8 cellular contexts compared by ENCODE assay signal in genomic region chr19:37902668-37903067, GRCh38. TPM values are rescaled to one million over a fixed set of nuclear protein-coding genes. Genes with fewer than 3 reads are reported as not detected.
DNase-seq lines count a peak whose midpoint lies in the region; ATAC-seq, FAIRE-seq and TF ChIP-seq lines count a peak whose summit lies in the region.

No MANE protein-coding gene starts in this region.

- CTCF ChIA-PET in WTC11 (lab: Charles Lee) = interaction anchor here (0.5 to 6.6 kb wide), 80 partner anchors 10 to 485 kb away, joined by 3 to 75 read pairs (median 4); partner anchors contain the start of genes GGN, KCNK6, PPP1R14A and ZNF607

- H3K79me2 ChIP-seq in keratinocyte (ENCODE audit: control insufficient read depth, insufficient read depth, low read length) = peaks cover 6% of the 10 kb centered on the region

- FAIRE-seq in bronchial epithelial cell (lab: Jason Lieb, UNC) = no peak
- peak; percentile 76 for FAIRE-seq in keratinocyte (lab: Jason Lieb, UNC)

- peaks cover 4% of the 10 kb centered on the region for H3K4me1 ChIP-seq in keratinocyte (ENCODE audit: control insufficient read depth, extremely low read depth, insufficient read depth, low read length)

- dilution Hi-C loops in keratinocyte (cut with MboI; ENCODE audit: extremely low pct_ligation_motif_present, low sequenced_read_pairs) = no loop called here

- no peaks in the 10 kb centered on the region for H3K9me3 Mint-ChIP-seq in WTC11

- no peak overlapping the region for H3K4me3 Mint-ChIP-seq in WTC11

- H3K4me2 ChIP-seq in keratinocyte (ENCODE audit: control insufficient read depth, extremely low read depth, insufficient read depth, low read depth, low read length) = no peak overlapping the region

- H2AFZ ChIP-seq in keratinocyte (ENCODE audit: control insufficient read depth, low read length) = no peak overlapping the region

- H3K9me3 ChIP-seq in keratinocyte (ENCODE audit: control insufficient read depth, low read depth, low read length) = no peaks in the 10 kb centered on the region

- H3K4me1 Mint-ChIP-seq in WTC11 = peaks cover 12% of the 10 kb centered on the region

- peak; percentile 85 for TF ChIP-seq CTCF in WTC11 (IDR thresholded peaks at IDR 0.05)
- peak; percentile 92 for TF ChIP-seq CTCF in bronchial epithelial cell (IDR thresholded peaks at IDR 0.05; ENCODE audit: insufficient read depth, low read length, severe bottlenecking)
- peak; percentile 80 to 91 (median 80) for TF ChIP-seq CTCF in keratinocyte (optimal IDR thresholded peaks at IDR 0.05 in 1 of 3, IDR thresholded peaks at IDR 0.05 in 1 of 3, conservative IDR thresholded peaks at IDR 0.05 in 1 of 3; ENCODE audit: extremely low read depth in 1 of 3, insufficient read depth in 2 of 3, low read length in 3 of 3)

- ATAC-seq in WTC11 (peak; percentile 23), HG02981 (IDR thresholded peaks at IDR 0.05; ENCODE audit: unreplicated experiment) (no peak)

- no peaks in the 10 kb centered on the region for H4K20me1 ChIP-seq in keratinocyte (ENCODE audit: control insufficient read depth, extremely low read depth, insufficient read depth, low read length)

- H3K9me1 ChIP-seq in keratinocyte (ENCODE audit: control insufficient read depth, extremely low read depth, insufficient read depth, low read length) = no peaks in the 10 kb centered on the region

- no peaks in the 10 kb centered on the region for H3K36me3 Mint-ChIP-seq in WTC11

- H3K27me3 ChIP-seq in bronchial epithelial cell (ENCODE audit: control insufficient read depth, insufficient read depth, low read length) (no peaks in the 10 kb centered on the region), keratinocyte (ENCODE audit: control insufficient read depth, extremely low read depth, insufficient read depth, low read length) (no peaks in the 10 kb centered on the region)

- POLR2A ChIA-PET in WTC11 (lab: Charles Lee) = interaction anchor here (0.6 to 1.6 kb wide), 5 partner anchors 102 to 418 kb away, joined by 3 to 12 read pairs (median 5); no protein-coding TSS in a partner anchor

- no peak overlapping the region for H3K27ac ChIP-seq in keratinocyte (ENCODE audit: control insufficient read depth, insufficient read depth, low read length)

- H3K27me3 Mint-ChIP-seq in WTC11 (ENCODE audit: low read depth) = no peaks in the 10 kb centered on the region; the same call in 1 of the 2 replicates

- H3K36me3 ChIP-seq in bronchial epithelial cell (ENCODE audit: control insufficient read depth, insufficient read depth, low read length) = no peaks in the 10 kb centered on the region
- no peaks in the 10 kb centered on the region for H3K36me3 ChIP-seq in keratinocyte (ENCODE audit: control insufficient read depth in 2 of 2, extremely low read depth in 1 of 2, insufficient read depth in 2 of 2, low read length in 2 of 2)

- no peak overlapping the region for H3K9ac ChIP-seq in keratinocyte (ENCODE audit: control insufficient read depth, extremely low read depth, insufficient read depth, low read length)

- DNase-seq in C1 segment of cervical spinal cord (lab: John Stamatoyannopoulos, UW) (peak in 12 of 14 donors; percentile 5 to 68 (median 38)), GOT3 (lab: John Stamatoyannopoulos, UW) (peak; percentile 10), NCI-H2227 (lab: John Stamatoyannopoulos, UW; ENCODE audit: unreplicated experiment) (peak; percentile 99), WTC11 (ENCODE audit: low spot score) (peak; percentile 89), bronchial epithelial cell (ENCODE audit: low read depth) (peak; percentile 58), keratinocyte (ENCODE audit: low read depth, low spot score) (peak; percentile 36)
- peak; percentile 79 for DNase-seq in stimulated activated CD4-positive, alpha-beta T cell treated with anti-CD3 and anti-CD28 coated beads, Interleukin-1b, Interleukin-23, amount 100 ng/mL, for 48 hours

- no peak overlapping the region for H3K27ac Mint-ChIP-seq in WTC11

- H3K4me3 ChIP-seq in bronchial epithelial cell (ENCODE audit: low read depth, low read length) = no peak overlapping the region
- no peak overlapping the region for H3K4me3 ChIP-seq in keratinocyte (ENCODE audit: control insufficient read depth in 2 of 3, extremely low read depth in 1 of 3, insufficient read depth in 2 of 3, low read depth in 1 of 3, low read length in 3 of 3)

TF ChIP-seq in WTC11, 78 proteins besides CTCF, POLR2A, EP300 and RAD21 (continues in another document):
- TF ChIP-seq ATF6 (CRISPR knock-in tag; IDR thresholded peaks at IDR 0.05) (no peak), ESRRA (CRISPR knock-in tag; IDR thresholded peaks at IDR 0.05; ENCODE audit: borderline replicate concordance) (no peak), RORB (CRISPR knock-in tag; IDR thresholded peaks at IDR 0.05) (no peak), E2F5 (CRISPR knock-in tag; IDR thresholded peaks at IDR 0.05) (no peak), EMX1 (CRISPR knock-in tag; IDR thresholded peaks at IDR 0.05) (no peak), ZNF232 (CRISPR knock-in tag; IDR thresholded peaks at IDR 0.05) (no peak), TCF7 (CRISPR knock-in tag; IDR thresholded peaks at IDR 0.05; ENCODE audit: low read depth) (no peak), ARID4B (CRISPR knock-in tag; IDR thresholded peaks at IDR 0.05; ENCODE audit: borderline replicate concordance) (no peak)

RNA-seq across cellular contexts. Expression of gene WDR87, which starts 3.7 kb away (rescaled TPM):
- not detected in 3 replicates for total RNA-seq in WTC11 (2021)
- not detected in 2 replicates for total RNA-seq in bronchial epithelial cell
- not detected in 3 replicates for polyA plus RNA-seq in keratinocyte
- polyA plus RNA-seq in keratinocyte (2011; ENCODE audit: low read depth) = not detected
- not detected in 2 replicates for polyA plus RNA-seq in keratinocyte (2011; cell fraction: cytosol; rRNA removed)
- 0.01 TPM in 2 replicates for polyA plus RNA-seq in keratinocyte (2011; cell fraction: nucleus; rRNA removed)
- 0.08 TPM in 1 of 2 replicates, not detected in the other for polyA plus RNA-seq in keratinocyte (2012; ENCODE audit: low replicate concordance)
- polyA minus RNA-seq in keratinocyte = not detected in 3 replicates
- not detected for polyA minus RNA-seq in keratinocyte (2011; cell fraction: cytosol; rRNA and poly(A)+ RNA removed)
- polyA minus RNA-seq in keratinocyte (2011; cell fraction: nucleus; rRNA and poly(A)+ RNA removed) = not detected in 2 replicates

RNA-seq across cellular contexts. Expression of gene SIPA1L3, which starts 4.3 kb away (rescaled TPM):
- 41.5 to 44.4 TPM (median 42.4 TPM) in 3 replicates for total RNA-seq in WTC11 (2021)
- 3.4 and 5.2 TPM in 2 replicates for total RNA-seq in bronchial epithelial cell
- 8.0 to 17.4 TPM (median 9.5 TPM) in 3 replicates for polyA plus RNA-seq in keratinocyte
- 29.3 TPM for polyA plus RNA-seq in keratinocyte (2011; ENCODE audit: low read depth)
- polyA plus RNA-seq in keratinocyte (2011; cell fraction: cytosol; rRNA removed) = 9.5 and 16.8 TPM in 2 replicates
- 17.5 and 25.8 TPM in 2 replicates for polyA plus RNA-seq in keratinocyte (2011; cell fraction: nucleus; rRNA removed)
- polyA plus RNA-seq in keratinocyte (2012; ENCODE audit: low replicate concordance) = 20.9 and 27.3 TPM in 2 replicates
- 17.8 to 171 TPM (median 24.3 TPM) in 3 replicates for polyA minus RNA-seq in keratinocyte
- polyA minus RNA-seq in keratinocyte (2011; cell fraction: cytosol; rRNA and poly(A)+ RNA removed) = 51.4 TPM
- 36.1 and 51.0 TPM in 2 replicates for polyA minus RNA-seq in keratinocyte (2011; cell fraction: nucleus; rRNA and poly(A)+ RNA removed)

Comparison
In these comparisons a context has a peak if more than half of its experiments do, and no peak if none do; other contexts are left out.
1. DNase-seq: peak in every context shown above with its lines; median percentile 99 in NCI-H2227; 89 in WTC11; 79 in stimulated activated CD4-positive, alpha-beta T cell treated with anti-CD3 and anti-CD28 coated beads, Interleukin-1b, Interleukin-23, amount 100 ng/mL, for 48 hours; 58 in bronchial epithelial cell; 38 in C1 segment of cervical spinal cord; 36 in keratinocyte; 10 in GOT3.